8 cellular contexts compared by ENCODE assay signal in the genomic region with DNA sequence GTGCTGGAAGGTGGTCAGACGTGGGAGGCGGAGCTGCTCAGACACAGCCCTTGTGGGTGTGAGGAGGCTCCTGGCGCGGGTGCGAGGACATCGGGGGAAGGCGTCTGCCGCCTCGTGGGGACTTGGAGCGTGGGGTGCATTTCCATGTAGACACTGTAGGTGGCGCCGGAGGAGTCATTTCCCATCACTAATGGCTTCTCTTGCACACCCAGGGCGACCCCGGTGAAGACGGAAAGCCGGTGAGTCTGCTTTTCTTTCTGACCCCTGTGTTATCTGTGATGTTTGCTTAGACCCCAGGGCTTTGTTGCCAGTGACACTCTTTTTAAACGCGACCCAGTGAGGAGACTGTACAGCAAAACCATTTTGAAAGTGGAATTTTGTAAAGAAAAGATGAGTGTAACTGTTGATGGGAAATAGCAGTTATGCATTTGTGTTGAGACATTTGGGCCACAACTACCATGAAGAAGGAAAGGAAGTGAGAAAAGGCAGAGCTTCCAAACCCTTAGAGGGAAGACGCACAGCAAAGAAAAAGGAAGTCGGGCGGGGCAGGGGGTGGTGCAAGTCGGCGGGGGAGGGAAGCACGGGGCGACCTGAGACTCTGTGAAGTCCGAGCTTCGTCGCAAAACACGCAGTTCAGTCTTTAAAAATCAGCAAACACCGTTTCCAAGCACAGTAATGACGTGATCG.
A peak's percentile ranks its signal among the peaks of the same experiment; 100 is the strongest.
DNase-seq lines count a peak whose midpoint lies in the region; ATAC-seq and TF ChIP-seq lines count a peak whose summit lies in the region.

No MANE protein-coding gene starts in this region.

- H3K36me3 ChIP-seq in OCI-LY3 (replicated peaks; ENCODE audit: low read depth, low read length) (no peaks in the 10 kb centered on the region), fibroblast of lung (ENCODE audit: control insufficient read depth, insufficient read depth, low read length) (peaks cover 16% of the 10 kb centered on the region)

- H3K4me3 ChIP-seq in AG04450 (ENCODE audit: low read depth, low read length) (no peak overlapping the region), OCI-LY3 (ENCODE audit: low read length) (peak overlapping the region; percentile 75), fibroblast of lung (replicated peaks in 1 of 4; ENCODE audit: control extremely low read depth in 1 of 4, insufficient read depth in 1 of 4, low read depth in 3 of 4, low read length in 4 of 4) (peak overlapping the region in 1 of 4 experiments; percentile 44)

- peak; percentile 75 for TF ChIP-seq CTCF in AG04450 (IDR thresholded peaks at IDR 0.05; ENCODE audit: low read depth, low read length)
- peak; percentile 62 for TF ChIP-seq CTCF in OCI-LY3 (IDR thresholded peaks at IDR 0.05; ENCODE audit: low read depth, low read length)
- peak; percentile 55 to 94 for TF ChIP-seq CTCF in fibroblast of lung (conservative IDR thresholded peaks at IDR 0.05 in 1 of 2, IDR thresholded peaks at IDR 0.05 in 1 of 2; ENCODE audit: low read depth in 1 of 2, low read length in 2 of 2)

- H3K9me3 ChIP-seq in AG04450 (ENCODE audit: control insufficient read depth, insufficient read depth, low read length) = peaks cover 7% of the 10 kb centered on the region; the same call in 1 of the 2 replicates
- H3K9me3 ChIP-seq in OCI-LY3 (ENCODE audit: insufficient read depth, low read length) = no peaks in the 10 kb centered on the region
- H3K9me3 ChIP-seq in fibroblast of lung (ENCODE audit: control insufficient read depth, insufficient read depth, low read depth, low read length) = no peaks in the 10 kb centered on the region

- H3K9ac ChIP-seq in OCI-LY3 (ENCODE audit: low read length) (peak overlapping the region; percentile 57), fibroblast of lung (ENCODE audit: insufficient read depth, low read length) (no peak overlapping the region)

- peak overlapping the region; percentile 97 for H3K4me3 Mint-ChIP-seq in natural killer cell treated with Interleukin-12 subunit alpha and Interleukin-12 subunit beta and Interleukin-15 and Interleukin-18, amount 100 ng/mL, for 72 hours

- ATAC-seq in natural killer cell treated with Interleukin-12 subunit alpha and Interleukin-12 subunit beta and Interleukin-15 and Interleukin-18, amount 100 ng/mL, for 72 hours = peak; percentile 75 to 79
- no peak for ATAC-seq in GM19397 (IDR thresholded peaks at IDR 0.05; ENCODE audit: unreplicated experiment)

- H3K4me2 ChIP-seq in OCI-LY3 (ENCODE audit: low read length) (peak overlapping the region; percentile 86), fibroblast of lung (ENCODE audit: extremely low read depth, insufficient read depth, low read length) (peak overlapping the region; percentile 56)

- H3K4me1 ChIP-seq in OCI-LY3 (ENCODE audit: low read length) = peaks cover 9% of the 10 kb centered on the region; the same call in 1 of the 2 replicates
- H3K4me1 ChIP-seq in fibroblast of lung (ENCODE audit: control insufficient read depth, extremely low read depth, insufficient read depth, low read length) = no peaks in the 10 kb centered on the region

- CTCF ChIA-PET in AG04450 (lab: Charles Lee) = interaction anchor here (0.6 to 1.3 kb wide), 2 partner anchors 14 to 55 kb away, joined by 3 to 5 read pairs; no protein-coding TSS in a partner anchor
- CTCF ChIA-PET in HEK293T (lab: Yijun Ruan, JAX) = no interaction called here

- H3K4me1 Mint-ChIP-seq in natural killer cell treated with Interleukin-12 subunit alpha and Interleukin-12 subunit beta and Interleukin-15 and Interleukin-18, amount 100 ng/mL, for 72 hours (ENCODE audit: low read depth in 2 of 2) = peaks cover 21 to 36% of the 10 kb centered on the region in 2 donors

- H2AFZ ChIP-seq in OCI-LY3 (ENCODE audit: low read depth, low read length) (peak overlapping the region; percentile 71; the same call in 1 of the 2 replicates), fibroblast of lung (ENCODE audit: low read length) (no peak overlapping the region)

- no peaks in the 10 kb centered on the region for H3K79me2 ChIP-seq in OCI-LY3 (ENCODE audit: low read length)
- no peaks in the 10 kb centered on the region for H3K79me2 ChIP-seq in fibroblast of lung (ENCODE audit: control insufficient read depth, insufficient read depth, low read length)

- POLR2A ChIA-PET in AG04450 (lab: Yijun Ruan, JAX) (no interaction called here), HEK293T (lab: Yijun Ruan, JAX) (no interaction called here)

- H3K27ac ChIP-seq in AG04450 (ENCODE audit: low read depth, low read length) = no peak overlapping the region
- H3K27ac ChIP-seq in OCI-LY3 (ENCODE audit: low read length) = peak overlapping the region; percentile 69
- H3K27ac ChIP-seq in fibroblast of lung (ENCODE audit: insufficient read depth, low read length) = no peak overlapping the region

- DNase-seq in AG04450 (ENCODE audit: low read depth, low spot score) (no peak), HEK293T (ENCODE audit: extremely low spot score) (peak; percentile 88), fibroblast of lung (ENCODE audit: low read depth in 2 of 2) (peak; percentile 57 to 72)
- DNase-seq in activated T-cell treated with anti-CD3 and anti-CD28 coated beads, Interleukin-2, amount 50 U/mL, for 48 hours = peak; percentile 83 to 88
- DNase-seq in natural killer cell treated with Interleukin-12 subunit alpha and Interleukin-12 subunit beta and Interleukin-15 and Interleukin-18, amount 100 ng/mL, for 72 hours (ENCODE audit: low spot score) = peak; percentile 82
- DNase-seq in stimulated activated naive CD4-positive, alpha-beta T cell (lab: John Stamatoyannopoulos, UW) = peak; percentile 71 to 94 (median 81)

- H3K9me3 Mint-ChIP-seq in natural killer cell treated with Interleukin-12 subunit alpha and Interleukin-12 subunit beta and Interleukin-15 and Interleukin-18, amount 100 ng/mL, for 72 hours = no peaks in the 10 kb centered on the region

- H3K36me3 Mint-ChIP-seq in natural killer cell treated with Interleukin-12 subunit alpha and Interleukin-12 subunit beta and Interleukin-15 and Interleukin-18, amount 100 ng/mL, for 72 hours = peaks cover 6% of the 10 kb centered on the region

- H3K27me3 Mint-ChIP-seq in natural killer cell treated with Interleukin-12 subunit alpha and Interleukin-12 subunit beta and Interleukin-15 and Interleukin-18, amount 100 ng/mL, for 72 hours = peaks cover 4 to 8% of the 10 kb centered on the region in 2 donors

- H3K27ac Mint-ChIP-seq in natural killer cell treated with Interleukin-12 subunit alpha and Interleukin-12 subunit beta and Interleukin-15 and Interleukin-18, amount 100 ng/mL, for 72 hours = peak overlapping the region; percentile 83 to 89

- no peaks in the 10 kb centered on the region for H3K27me3 ChIP-seq in AG04450 (ENCODE audit: control insufficient read depth, insufficient read depth, low read length)
- no peaks in the 10 kb centered on the region for H3K27me3 ChIP-seq in OCI-LY3 (ENCODE audit: low read depth, low read length)
- H3K27me3 ChIP-seq in fibroblast of lung (ENCODE audit: control insufficient read depth, insufficient read depth, low read length) = no peaks in the 10 kb centered on the region

- no peaks in the 10 kb centered on the region for H4K20me1 ChIP-seq in OCI-LY3 (ENCODE audit: insufficient read depth, low read length)
- no peaks in the 10 kb centered on the region for H4K20me1 ChIP-seq in fibroblast of lung (ENCODE audit: control insufficient read depth, extremely low read depth, insufficient read depth, low read length)

TF ChIP-seq in HEK293T, 16 proteins besides CTCF, POLR2A, EP300 and RAD21:
- TF ChIP-seq TARDBP (IDR thresholded peaks at IDR 0.05) (peak; percentile 42; the same call in 1 of the 2 replicates), SUZ12 (IDR thresholded peaks at IDR 0.05) (no peak), L3MBTL2 (conservative IDR thresholded peaks at IDR 0.05) (peak; percentile 61)
